Comparison of ENCODE assay signal across 8 cellular contexts in the genomic region with DNA sequence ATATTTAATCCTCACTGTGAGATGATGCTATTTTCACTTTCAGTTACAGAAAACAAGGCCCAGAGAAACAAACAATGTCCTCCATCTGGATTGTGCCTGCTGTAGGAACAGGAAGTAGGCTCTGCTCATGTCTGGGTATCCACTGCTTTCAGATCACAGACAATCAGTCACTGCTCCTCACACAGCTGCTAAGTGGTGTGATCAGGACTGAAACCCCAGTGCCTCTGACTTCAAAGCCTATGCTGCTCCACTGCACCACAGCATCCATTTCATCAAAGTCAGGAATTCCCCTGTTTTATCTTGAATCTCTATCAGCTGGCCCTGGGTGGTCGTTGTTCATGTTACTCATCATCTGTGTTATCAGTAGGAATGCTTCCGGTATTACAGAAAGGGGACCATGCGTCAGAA.
DNase-seq lines count a peak whose midpoint lies in the region; ATAC-seq and TF ChIP-seq lines count a peak whose summit lies in the region.

No MANE protein-coding gene starts in this region.

- DNase-seq in activated B cell treated with CpG ODN at 0.5 μM for 24 hours (no peak), naive B cell (no peak), WTC11 (ENCODE audit: low spot score) (no peak), pons (ENCODE audit: low spot score) (no peak), NCI-H128 (lab: John Stamatoyannopoulos, UW; ENCODE audit: unreplicated experiment) (no peak), NCI-H2171 (lab: John Stamatoyannopoulos, UW) (no peak)

- ATAC-seq in GM19035 (IDR thresholded peaks at IDR 0.05; ENCODE audit: unreplicated experiment): peak; percentile 69
- ATAC-seq in HG03060 (IDR thresholded peaks at IDR 0.05; ENCODE audit: low read depth, unreplicated experiment): peak; percentile 75
- peak; percentile 54 for ATAC-seq in activated B cell treated with CpG ODN at 0.5 μM for 24 hours (ENCODE audit: low read depth)
- ATAC-seq in naive B cell (ENCODE audit: low read depth in 2 of 2): peak; percentile 72 to 84
- ATAC-seq in WTC11: no peak

- POLR2A ChIA-PET in activated B cell treated with CpG ODN at 0.5 μM for 24 hours (lab: Charles Lee) (no interaction called here), WTC11 (lab: Charles Lee) (no interaction called here)

- H3K4me3 Mint-ChIP-seq in activated B cell treated with CpG ODN at 0.5 μM for 24 hours (no peak overlapping the region), naive B cell (no peak overlapping the region), WTC11 (no peak overlapping the region)

- H3K4me1 Mint-ChIP-seq in activated B cell treated with CpG ODN at 0.5 μM for 24 hours: peaks cover 36% of the 10 kb centered on the region
- peaks cover 21 to 36% (median 29%) of the 10 kb centered on the region in 3 donors for H3K4me1 Mint-ChIP-seq in naive B cell
- peaks cover 9% of the 10 kb centered on the region for H3K4me1 Mint-ChIP-seq in WTC11

- intact Hi-C loops in activated B cell treated with CpG ODN at 0.5 μM for 24 hours (cut with micrococcal nuclease): loop anchor here (10.0 kb wide), 1 partner anchor 578 kb away; no protein-coding TSS in a partner anchor

- no peaks in the 10 kb centered on the region for H3K36me3 Mint-ChIP-seq in activated B cell treated with CpG ODN at 0.5 μM for 24 hours (ENCODE audit: low read depth)
- no peaks in the 10 kb centered on the region for H3K36me3 Mint-ChIP-seq in naive B cell
- peaks cover 14% of the 10 kb centered on the region for H3K36me3 Mint-ChIP-seq in WTC11

- CTCF ChIA-PET in activated B cell treated with CpG ODN at 0.5 μM for 24 hours (lab: Charles Lee): interaction anchor here (1.4 kb wide), 1 partner anchor 303 kb away, joined by 7 read pairs; no protein-coding TSS in a partner anchor
- CTCF ChIA-PET in WTC11 (lab: Charles Lee): no interaction called here

- H3K9me3 Mint-ChIP-seq in activated B cell treated with CpG ODN at 0.5 μM for 24 hours (no peaks in the 10 kb centered on the region), naive B cell (peaks cover 0 to 10% (median 0%) of the 10 kb centered on the region in 7 donors), WTC11 (peaks cover 29% of the 10 kb centered on the region)

- H3K27me3 Mint-ChIP-seq in activated B cell treated with CpG ODN at 0.5 μM for 24 hours (no peaks in the 10 kb centered on the region), naive B cell (no peaks in the 10 kb centered on the region), WTC11 (ENCODE audit: low read depth) (no peaks in the 10 kb centered on the region)

- no peak for TF ChIP-seq CTCF in activated B cell treated with CpG ODN at 0.5 μM for 24 hours (IDR thresholded peaks at IDR 0.05)
- TF ChIP-seq CTCF in WTC11 (IDR thresholded peaks at IDR 0.05): no peak

- H3K27ac Mint-ChIP-seq in activated B cell treated with CpG ODN at 0.5 μM for 24 hours (no peak overlapping the region), naive B cell (peak overlapping the region in 2 of 6 donors; percentile 11 to 49), WTC11 (no peak overlapping the region)

TF ChIP-seq in WTC11, 78 proteins besides CTCF, POLR2A, EP300 and RAD21:
- TF ChIP-seq ESRRA (CRISPR knock-in tag; IDR thresholded peaks at IDR 0.05; ENCODE audit: borderline replicate concordance) (no peak), MYBL2 (CRISPR knock-in tag; IDR thresholded peaks at IDR 0.05) (no peak), FOXJ3 (CRISPR knock-in tag; IDR thresholded peaks at IDR 0.05; ENCODE audit: borderline replicate concordance) (no peak)
TF ChIP-seq in WTC11: peak in this region for 0.
